In genomic region chr5:123558762-123559433, GRCh38 we compare ENCODE assay signal across 1 cellular context.
TF ChIP-seq lines count a peak whose summit lies in the region.

No MANE protein-coding gene starts in this region.

TF ChIP-seq in WTC11, 78 proteins besides CTCF, POLR2A, EP300 and RAD21 (continued from another document):
- TF ChIP-seq ARID4B (CRISPR knock-in tag; IDR thresholded peaks at IDR 0.05; ENCODE audit: borderline replicate concordance) (no peak), RORB (CRISPR knock-in tag; IDR thresholded peaks at IDR 0.05) (no peak), PRRX2 (CRISPR knock-in tag; IDR thresholded peaks at IDR 0.05) (no peak), ZNF317 (CRISPR knock-in tag; IDR thresholded peaks at IDR 0.05; ENCODE audit: borderline replicate concordance, low read depth) (no peak), ZNF512 (CRISPR knock-in tag; IDR thresholded peaks at IDR 0.05; ENCODE audit: borderline replicate concordance) (no peak), ZMAT4 (CRISPR knock-in tag; IDR thresholded peaks at IDR 0.05) (no peak), ZBTB21 (CRISPR knock-in tag; IDR thresholded peaks at IDR 0.05; ENCODE audit: borderline replicate concordance) (no peak), ZNF219 (CRISPR knock-in tag; IDR thresholded peaks at IDR 0.05; ENCODE audit: borderline replicate concordance) (no peak), ZNF121 (CRISPR knock-in tag; IDR thresholded peaks at IDR 0.05) (no peak), MXD4 (CRISPR knock-in tag; IDR thresholded peaks at IDR 0.05; ENCODE audit: borderline replicate concordance) (no peak)
